15 cellular contexts compared by ENCODE assay signal in the genomic region with DNA sequence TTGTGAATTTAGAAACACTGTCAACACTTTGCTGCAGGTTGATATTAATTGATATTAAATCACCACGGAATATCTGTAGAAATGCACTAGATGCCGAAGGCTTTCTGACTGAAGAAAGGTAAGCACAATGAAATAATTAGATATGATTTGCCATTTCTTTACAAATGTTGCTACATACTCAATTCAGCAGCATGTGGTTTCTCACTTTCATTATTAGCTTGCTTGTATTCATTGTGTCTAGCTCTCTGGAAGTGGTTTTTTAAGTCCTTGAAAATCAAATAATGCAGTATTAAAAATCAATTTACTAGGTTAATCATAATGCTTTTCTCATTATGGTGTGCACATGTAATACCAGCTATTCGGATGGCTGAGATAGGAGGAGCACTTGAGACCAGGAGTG.
A peak's percentile ranks its signal among the peaks of the same experiment; 100 is the strongest.
DNase-seq lines count a peak whose midpoint lies in the region; ATAC-seq and TF ChIP-seq lines count a peak whose summit lies in the region.
"Had no signal": no experiment of that assay in that cellular context is flagged by ENCODE, and none has a peak within 500 bp of the region (broad histone marks: within the 10 kb centered on the region; RNA-seq: fewer than 3 reads in every experiment).

No MANE protein-coding gene starts in this region.

- TF ChIP-seq CTCF in MM.1S (IDR thresholded peaks at IDR 0.05; ENCODE audit: low read length): no peak

- H3K27me3 Mint-ChIP-seq in activated CD4-positive, alpha-beta memory T cell treated with anti-CD3 and anti-CD28 coated beads for 36 hours: peaks cover 3% of the 10 kb centered on the region
- H3K27me3 Mint-ChIP-seq: central memory CD8-positive, alpha-beta T cell had no signal

- H3K27ac ChIP-seq in MM.1S (ENCODE audit: low read length): peak overlapping the region; percentile 41; the same call in 1 of the 2 replicates
- H3K27ac ChIP-seq in aorta (ENCODE audit: low read depth in 1 of 2, low read length in 2 of 2): no peak overlapping the region
- H3K27ac ChIP-seq: BLaER1, GM23248 had no signal

- peak; percentile 35 for DNase-seq in MM.1S
- no peak for DNase-seq in activated CD4-positive, alpha-beta memory T cell treated with anti-CD3 and anti-CD28 coated beads for 36 hours
- no peak for DNase-seq in aorta
- no peak for DNase-seq in putamen (ENCODE audit: low spot score)
- DNase-seq: activated CD4-positive, alpha-beta T cell treated with anti-CD3 and anti-CD28 coated beads, Interleukin-2, amount 50 U/mL, for 4 hours; activated naive CD4-positive, alpha-beta T cell treated with anti-CD3 and anti-CD28 coated beads, Interleukin-2, amount 50 U/mL, for 16 hours; GM23248; NCI-H1694 treated with DMSO at 0.1 percent for 48 hours; OCI-M1 had no signal

- H3K27ac Mint-ChIP-seq in activated CD4-positive, alpha-beta memory T cell treated with anti-CD3 and anti-CD28 coated beads for 36 hours: no peak overlapping the region

- peaks cover 51% of the 10 kb centered on the region for H3K4me1 ChIP-seq in MM.1S (ENCODE audit: low read length)
- H3K4me1 ChIP-seq in aorta (ENCODE audit: control insufficient read depth in 1 of 2, insufficient read depth in 2 of 2, low read length in 2 of 2): peaks cover 0 to 6% of the 10 kb centered on the region in 2 donors

- H3K9me3 Mint-ChIP-seq in activated CD4-positive, alpha-beta memory T cell treated with anti-CD3 and anti-CD28 coated beads for 36 hours: no peaks in the 10 kb centered on the region
- H3K9me3 Mint-ChIP-seq: central memory CD8-positive, alpha-beta T cell had no signal

- no peaks in the 10 kb centered on the region for H3K9me2 ChIP-seq in MM.1S (replicated peaks; ENCODE audit: insufficient read depth, low read length)

- H3K79me2 ChIP-seq in MM.1S (ENCODE audit: low read length): no peaks in the 10 kb centered on the region

- no peaks in the 10 kb centered on the region for H3K36me3 Mint-ChIP-seq in activated CD4-positive, alpha-beta memory T cell treated with anti-CD3 and anti-CD28 coated beads for 36 hours

- peak overlapping the region; percentile 41 for H2AFZ ChIP-seq in MM.1S (ENCODE audit: low read length)
- H2AFZ ChIP-seq: GM23248 had no signal

- no peaks in the 10 kb centered on the region for H4K20me1 ChIP-seq in MM.1S (ENCODE audit: insufficient read depth, low read length)
- H4K20me1 ChIP-seq: BLaER1 had no signal

- no peaks in the 10 kb centered on the region for H3K27me3 ChIP-seq in MM.1S (replicated peaks; ENCODE audit: insufficient read depth, low read length)
- H3K27me3 ChIP-seq in aorta (ENCODE audit: control insufficient read depth in 1 of 2, insufficient read depth in 2 of 2, low read length in 1 of 2): no peaks in the 10 kb centered on the region
- H3K27me3 ChIP-seq: BLaER1 had no signal

- H3K4me3 ChIP-seq in MM.1S (ENCODE audit: low read length) (peak overlapping the region; percentile 18; the same call in 1 of the 2 replicates), aorta (ENCODE audit: low read length in 2 of 2) (no peak overlapping the region)
- H3K4me3 ChIP-seq: BLaER1, GM23248 had no signal

- peaks cover 22% of the 10 kb centered on the region for H3F3A ChIP-seq in MM.1S (ENCODE audit: insufficient read depth, low read length)

- H3K9ac ChIP-seq in MM.1S (ENCODE audit: low read length): peak overlapping the region; percentile 5; the same call in 1 of the 2 replicates
- H3K9ac ChIP-seq: BLaER1, GM23248 had no signal

- peaks cover 30% of the 10 kb centered on the region for H3K4me1 Mint-ChIP-seq in activated CD4-positive, alpha-beta memory T cell treated with anti-CD3 and anti-CD28 coated beads for 36 hours (ENCODE audit: low read depth)

- H3K36me3 ChIP-seq in MM.1S (replicated peaks; ENCODE audit: insufficient read depth, low read length) (no peaks in the 10 kb centered on the region), aorta (ENCODE audit: control insufficient read depth in 1 of 2, insufficient read depth in 2 of 2, low read length in 1 of 2) (no peaks in the 10 kb centered on the region)
- H3K36me3 ChIP-seq: BLaER1 had no signal

- intact Hi-C loops in activated CD4-positive, alpha-beta memory T cell treated with anti-CD3 and anti-CD28 coated beads for 36 hours (cut with micrococcal nuclease): no loop called here
- intact Hi-C loops in aorta (cut with DNase I): no loop called here

- H3K4me2 ChIP-seq in MM.1S (ENCODE audit: low read depth, low read length): peak overlapping the region; percentile 71
- H3K4me2 ChIP-seq: BLaER1 had no signal

- 90 to 91% methylated on average over 3 of the region's 3 CpGs for WGBS in aorta, 2 donors

- peak; percentile 41 for ATAC-seq in GM18858 (IDR thresholded peaks at IDR 0.05; ENCODE audit: unreplicated experiment)
- ATAC-seq in GM21447 (IDR thresholded peaks at IDR 0.05; ENCODE audit: unreplicated experiment): peak; percentile 32
- ATAC-seq in HG03025 (IDR thresholded peaks at IDR 0.05; ENCODE audit: low FRiP score, unreplicated experiment): peak; percentile 29
- no peak for ATAC-seq in aorta (ENCODE audit: low FRiP score)
- ATAC-seq in HG02588 (IDR thresholded peaks at IDR 0.05; ENCODE audit: unreplicated experiment): no peak

- H3K9me3 ChIP-seq in MM.1S (replicated peaks; ENCODE audit: insufficient read depth, low read length) (no peaks in the 10 kb centered on the region), aorta (ENCODE audit: control insufficient read depth, low read length) (no peaks in the 10 kb centered on the region)
- H3K9me3 ChIP-seq: BLaER1 had no signal

- POLR2A ChIA-PET in activated CD4-positive, alpha-beta memory T cell treated with anti-CD3 and anti-CD28 coated beads for 36 hours (lab: Charles Lee): no interaction called here

- CTCF ChIA-PET in activated CD4-positive, alpha-beta memory T cell treated with anti-CD3 and anti-CD28 coated beads for 36 hours (lab: Charles Lee): no interaction called here

- no peak overlapping the region for H3K4me3 Mint-ChIP-seq in activated CD4-positive, alpha-beta memory T cell treated with anti-CD3 and anti-CD28 coated beads for 36 hours
- H3K4me3 Mint-ChIP-seq: central memory CD8-positive, alpha-beta T cell had no signal

Comparison
In these comparisons a context has a peak if more than half of its experiments do, and no peak if none do; other contexts are left out.
1. ATAC-seq: peak in GM18858 (single experiment), GM21447 (single experiment) and HG03025 (single experiment); none in aorta (single experiment) and HG02588 (single experiment).